8 cellular contexts compared by ENCODE assay signal in genomic region chr7:21562385-21562784, GRCh38. TPM values are rescaled to one million over a fixed set of nuclear protein-coding genes. Genes with fewer than 3 reads are reported as not detected.
"Had no signal": no experiment of that assay in that cellular context is flagged by ENCODE, and none has a peak within 500 bp of the region (broad histone marks: within the 10 kb centered on the region; RNA-seq: fewer than 3 reads in every experiment).

No MANE protein-coding gene starts in this region.

- ATAC-seq: HepG2, K562 had no signal

- H3K4me3 ChIP-seq: K562 had no signal

- DNase-seq: IMR-90, KBM-7 had no signal

- FAIRE-seq: HepG2, HTR-8/SVneo, K562 had no signal

- H3K27ac ChIP-seq: HL-60 had no signal

RNA-seq across cellular contexts. Expression of gene DNAH11, which starts 19.5 kb away (rescaled TPM):
- total RNA-seq: HepG2, HT-29, IMR-90 had no signal
- polyA plus RNA-seq: HepG2, IgD-negative memory B cell, IMR-90 had no signal
